Comparison of ENCODE assay signal across 17 cellular contexts in the genomic region with DNA sequence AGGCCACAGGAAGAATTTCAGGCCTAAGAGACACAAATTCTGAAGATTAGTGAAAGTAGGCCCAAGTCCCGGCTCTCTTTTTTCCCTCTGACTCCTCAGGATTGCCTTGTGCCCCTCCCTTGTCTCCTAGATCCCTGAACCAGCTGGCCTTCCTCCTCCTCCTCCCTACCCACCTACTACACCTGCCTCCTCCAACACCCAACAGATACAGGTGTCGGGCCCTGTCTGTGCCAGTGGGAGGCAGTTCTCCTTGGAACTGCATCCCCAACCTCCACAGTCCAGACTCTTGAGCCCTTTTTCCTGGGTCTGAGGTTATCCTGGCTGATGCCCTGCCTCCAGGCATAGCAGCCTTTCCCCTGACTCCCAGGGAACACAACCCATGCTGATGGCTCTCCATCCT. TPM values are rescaled to one million over a fixed set of nuclear protein-coding genes. Genes with fewer than 3 reads are reported as not detected.
DNase-seq lines count a peak whose midpoint lies in the region; ATAC-seq and TF ChIP-seq lines count a peak whose summit lies in the region.
"Had no signal": no experiment of that assay in that cellular context is flagged by ENCODE, and none has a peak within 500 bp of the region (broad histone marks: within the 10 kb centered on the region; RNA-seq: fewer than 3 reads in every experiment).

No MANE protein-coding gene starts in this region.

- POLR2A ChIA-PET in A673 (lab: Charles Lee; ENCODE audit: low non-redundant PET), result interaction anchor here (0.6 kb wide), 1 partner anchor 9 kb away, joined by 3 read pairs; no protein-coding TSS in a partner anchor

- DNase-seq in A673 (ENCODE audit: low spot score), result no peak
- no peak for DNase-seq in SK-N-MC (ENCODE audit: low read depth, low spot score)
- DNase-seq in epithelial cell of proximal tubule (ENCODE audit: low read depth), result no peak
- DNase-seq in psoas muscle, result no peak
- no peak for DNase-seq in DMS153 (lab: John Stamatoyannopoulos, UW)
- no peak for DNase-seq in adrenal gland
- DNase-seq: COR-L47, DMS79, Karpas-422, NCI-H1105 treated with DMSO at 0.1 percent for 48 hours, NCI-H187 treated with DMSO at 0.1 percent for 48 hours, NCI-H2171, NCI-H446 treated with DMSO at 0.1 percent for 48 hours, SHP77 had no signal

- ATAC-seq in psoas muscle (no peak), HG03097 (IDR thresholded peaks at IDR 0.05; ENCODE audit: low FRiP score, unreplicated experiment) (no peak), GM18870 (IDR thresholded peaks at IDR 0.05; ENCODE audit: unreplicated experiment) (no peak)

- peak overlapping the region; percentile 88 for H3K9ac ChIP-seq in SK-N-MC (ENCODE audit: insufficient read length)

- BruUV-seq in A673 (replicated peaks; lab: Mats Ljungman, UMichigan), result no TSS peak

- H3K9me3 ChIP-seq in A673 (ENCODE audit: low read depth, low read length, poor library complexity, severe bottlenecking) (no peaks in the 10 kb centered on the region), SK-N-MC (ENCODE audit: low read depth, low read length) (no peaks in the 10 kb centered on the region), psoas muscle (no peaks in the 10 kb centered on the region), adrenal gland (replicated peaks in 1 of 3) (no peaks in the 10 kb centered on the region)

- 54 to 61% (median 57%) methylated on average over 2 of the region's 2 CpGs for WGBS in psoas muscle, 3 donors
- 81 to 91% (median 87%) methylated on average over 2 of the region's 2 CpGs for WGBS in adrenal gland, 4 donors

- H3K27me3 ChIP-seq in A673 (replicated peaks; ENCODE audit: insufficient read depth, low read depth, low read length, poor library complexity), result no peaks in the 10 kb centered on the region
- H3K27me3 ChIP-seq in psoas muscle (ENCODE audit: insufficient read depth in 3 of 3, low read length in 2 of 3), result no peaks in the 10 kb centered on the region
- H3K27me3 ChIP-seq in adrenal gland, result no peaks in the 10 kb centered on the region

- no peak for TF ChIP-seq POLR2A in adrenal gland (IDR thresholded peaks at IDR 0.05)

- TF ChIP-seq CTCF in A673 (conservative IDR thresholded peaks at IDR 0.05; ENCODE audit: low read depth, low read length) (no peak), epithelial cell of proximal tubule (conservative IDR thresholded peaks at IDR 0.05; ENCODE audit: low read depth, low read length) (no peak), psoas muscle (IDR thresholded peaks at IDR 0.05) (no peak), adrenal gland (IDR thresholded peaks at IDR 0.05) (no peak)

- intact Hi-C loops in A673 (cut with micrococcal nuclease; ENCODE audit: unreplicated experiment), result no loop called here
- intact Hi-C loops in psoas muscle (cut with DNase I), result no loop called here
- intact Hi-C loops in adrenal gland (cut with DNase I), result no loop called here

- peaks cover 35% of the 10 kb centered on the region for H3K4me1 ChIP-seq in A673 (ENCODE audit: insufficient read depth, low read length, poor library complexity, severe bottlenecking)
- peaks cover 18% of the 10 kb centered on the region for H3K4me1 ChIP-seq in psoas muscle
- H3K4me1 ChIP-seq in adrenal gland (replicated peaks in 1 of 2), result peaks cover 0 to 4% of the 10 kb centered on the region in 2 donors

- H3K36me3 ChIP-seq in A673 (ENCODE audit: insufficient read depth, low read length, poor library complexity, severe bottlenecking), result peaks cover 17% of the 10 kb centered on the region
- H3K36me3 ChIP-seq in SK-N-MC (ENCODE audit: insufficient read depth, low read length), result peaks cover 45% of the 10 kb centered on the region
- H3K36me3 ChIP-seq in psoas muscle (ENCODE audit: insufficient read depth in 1 of 2, low read depth in 1 of 2), result peaks cover 0 to 24% of the 10 kb centered on the region in 2 donors
- no peaks in the 10 kb centered on the region for H3K36me3 ChIP-seq in adrenal gland (replicated peaks in 1 of 2)

- CTCF ChIA-PET in A673 (lab: Charles Lee), result no interaction called here

- H3K27ac ChIP-seq in A673 (ENCODE audit: low read depth, low read length, poor library complexity, severe bottlenecking) (peak overlapping the region; percentile 81), SK-N-MC (peak overlapping the region; percentile 84; the same call in 1 of the 2 replicates), psoas muscle (peak overlapping the region; percentile 82), adrenal gland (no peak overlapping the region)
- H3K27ac ChIP-seq: C4-2B had no signal

- H3K4me3 ChIP-seq in A673 (ENCODE audit: low read depth, low read length, poor library complexity, severe bottlenecking) (peak overlapping the region; percentile 87), SK-N-MC (peak overlapping the region; percentile 93), epithelial cell of proximal tubule (ENCODE audit: low read depth, low read length) (peak overlapping the region; percentile 65), psoas muscle (peak overlapping the region; percentile 83), adrenal gland (no peak overlapping the region)

RNA-seq across cellular contexts. Expression of gene PPP1R1A, which starts 1.8 kb away (rescaled TPM):
- total RNA-seq in A673 (2021) (110 and 114 TPM in 2 replicates), epithelial cell of proximal tubule (0.87 and 11.1 TPM in 2 replicates), psoas muscle (100 to 1,000 TPM in 3 of 4 donors, 10 to 100 TPM in 1; 93.7 to 360 (median 247) TPM), adrenal gland (1 to 10 TPM in 3 of 8 donors, under 1 TPM in 4, not detected in 1; 0.14 to 3.1 (median 0.78) TPM)
- polyA plus RNA-seq in psoas muscle (100 to 1,000 TPM; 187 to 265 (median 203) TPM), adrenal gland (10 to 100 TPM in 1 of 3 donors, 1 to 10 TPM in 1, under 1 TPM in 1; 0.75 to 32.5 (median 1.6) TPM)

RNA-seq across cellular contexts. Expression of gene PDE1B, which starts 37.2 kb away (rescaled TPM):
- total RNA-seq in A673 (2021) (11.5 and 11.7 TPM in 2 replicates), epithelial cell of proximal tubule (0.14 and 0.63 TPM in 2 replicates), psoas muscle (1 to 10 TPM; 1.2 to 2.6 (median 1.7) TPM), adrenal gland (1 to 10 TPM in 7 of 8 donors, under 1 TPM in 1; 0.85 to 9.2 (median 5.3) TPM)
- polyA plus RNA-seq in psoas muscle (1 to 10 TPM; 1.1 to 1.8 (median 1.1) TPM), adrenal gland (1 to 10 TPM; 3.6 to 9.8 (median 9.4) TPM)

RNA-seq across cellular contexts. Expression of gene LACRT, which starts 48.1 kb away (rescaled TPM):
- not detected in 2 replicates for total RNA-seq in A673 (2021)
- total RNA-seq in epithelial cell of proximal tubule, result not detected in 2 replicates
- total RNA-seq in psoas muscle, result not detected
- not detected for polyA plus RNA-seq in psoas muscle
- total RNA-seq in adrenal gland, result not detected
- polyA plus RNA-seq in adrenal gland, result not detected

Comparison
In these comparisons a context has a peak if more than half of its experiments do, and no peak if none do; other contexts are left out.
1. H3K27ac ChIP-seq: peak in A673 (single experiment), SK-N-MC (single experiment) and psoas muscle (single experiment); none in adrenal gland (0 of 5).
2. H3K4me3 ChIP-seq: peak in A673 (single experiment), SK-N-MC (single experiment), epithelial cell of proximal tubule (single experiment) and psoas muscle (single experiment); none in adrenal gland (0 of 4).